In genomic region chr22:35617137-35617755, GRCh38 we compare ENCODE assay signal across 18 cellular contexts. TPM values are rescaled to one million over a fixed set of nuclear protein-coding genes. Genes with fewer than 3 reads are reported as not detected.
A peak's percentile ranks its signal among the peaks of the same experiment; 100 is the strongest.
DNase-seq lines count a peak whose midpoint lies in the region; ATAC-seq and TF ChIP-seq lines count a peak whose summit lies in the region.
"Had no signal": no experiment of that assay in that cellular context is flagged by ENCODE, and none has a peak within 500 bp of the region (broad histone marks: within the 10 kb centered on the region; RNA-seq: fewer than 3 reads in every experiment).

Gene MB (minus strand): TSS chr22:35617329. CDS start chr22:35617257, 72 bp downstream.

- no peak for TF ChIP-seq POLR2A in GM18505 (IDR thresholded peaks at IDR 0.05; ENCODE audit: borderline replicate concordance, extremely low read depth, insufficient read depth, insufficient read length)

- no peaks in the 10 kb centered on the region for H3K27me3 Mint-ChIP-seq in activated naive CD4-positive, alpha-beta T cell treated with anti-CD3 and anti-CD28 coated beads, Interleukin-2, amount 50 U/mL, for 24 hours
- H3K27me3 Mint-ChIP-seq in activated naive CD4-positive, alpha-beta T cell treated with anti-CD3 and anti-CD28 coated beads for 36 hours (ENCODE audit: low read depth) = no peaks in the 10 kb centered on the region

- intact Hi-C loops in activated naive CD4-positive, alpha-beta T cell treated with anti-CD3 and anti-CD28 coated beads for 36 hours (cut with micrococcal nuclease) = no loop called here
- intact Hi-C loops in mucosa of descending colon (cut with DNase I, micrococcal nuclease) = no loop called here

- DNase-seq in activated naive CD4-positive, alpha-beta T cell treated with anti-CD3 and anti-CD28 coated beads for 36 hours = no peak
- DNase-seq in cardiac muscle cell (ENCODE audit: low read depth in 1 of 2, low spot score in 1 of 2) (peak in 1 of 2 donors; percentile 45), mucosa of descending colon (no peak), NCI-H1092 (lab: John Stamatoyannopoulos, UW) (no peak), GM10266 (ENCODE audit: extremely low spot score) (no peak), NCI-H510A (lab: John Stamatoyannopoulos, UW) (no peak)
- DNase-seq: Caco-2, NCI-H1436 treated with DMSO at 0.1 percent for 48 hours, NCI-H2227 treated with DMSO at 0.1 percent for 48 hours, NCI-H526, OCI-M1 had no signal

- H3K27ac Mint-ChIP-seq in activated naive CD4-positive, alpha-beta T cell treated with anti-CD3 and anti-CD28 coated beads, Interleukin-2, amount 50 U/mL, for 24 hours = peak within 1 kb of the TSS; percentile 20
- no peak within 1 kb of the TSS for H3K27ac Mint-ChIP-seq in activated naive CD4-positive, alpha-beta T cell treated with anti-CD3 and anti-CD28 coated beads for 36 hours

- H3K4me3 Mint-ChIP-seq in activated naive CD4-positive, alpha-beta T cell treated with anti-CD3 and anti-CD28 coated beads, Interleukin-2, amount 50 U/mL, for 24 hours = no peak within 1 kb of the TSS
- H3K4me3 Mint-ChIP-seq in activated naive CD4-positive, alpha-beta T cell treated with anti-CD3 and anti-CD28 coated beads for 36 hours = no peak within 1 kb of the TSS

- H3K4me1 ChIP-seq in cardiac muscle cell (ENCODE audit: low read depth) (peaks cover 86% of the 10 kb centered on the region), mucosa of descending colon (ENCODE audit: low read depth) (no peaks in the 10 kb centered on the region)
- H3K4me1 ChIP-seq: HAP-1 had no signal

- peak within 1 kb of the TSS; percentile 95 for H3K27ac ChIP-seq in cardiac muscle cell

- H3K27me3 ChIP-seq in cardiac muscle cell = no peaks in the 10 kb centered on the region

- TF ChIP-seq CTCF in cardiac muscle cell (IDR thresholded peaks at IDR 0.05; ENCODE audit: low read depth, low read length) (no peak), mucosa of descending colon (IDR thresholded peaks at IDR 0.05) (no peak), GM10266 (IDR thresholded peaks at IDR 0.05; ENCODE audit: control insufficient read depth, insufficient read depth, low read depth, missing control alignments) (no peak)

- no peaks in the 10 kb centered on the region for H3K36me3 Mint-ChIP-seq in activated naive CD4-positive, alpha-beta T cell treated with anti-CD3 and anti-CD28 coated beads, Interleukin-2, amount 50 U/mL, for 24 hours
- H3K36me3 Mint-ChIP-seq in activated naive CD4-positive, alpha-beta T cell treated with anti-CD3 and anti-CD28 coated beads for 36 hours (ENCODE audit: low read depth) = no peaks in the 10 kb centered on the region
- H3K36me3 Mint-ChIP-seq: CD14-positive monocyte had no signal

- no peaks in the 10 kb centered on the region for H3K4me1 Mint-ChIP-seq in activated naive CD4-positive, alpha-beta T cell treated with anti-CD3 and anti-CD28 coated beads, Interleukin-2, amount 50 U/mL, for 24 hours
- peaks cover 13% of the 10 kb centered on the region for H3K4me1 Mint-ChIP-seq in activated naive CD4-positive, alpha-beta T cell treated with anti-CD3 and anti-CD28 coated beads for 36 hours (ENCODE audit: low read depth)

- H3K9me3 Mint-ChIP-seq in activated naive CD4-positive, alpha-beta T cell treated with anti-CD3 and anti-CD28 coated beads, Interleukin-2, amount 50 U/mL, for 24 hours = no peaks in the 10 kb centered on the region
- no peaks in the 10 kb centered on the region for H3K9me3 Mint-ChIP-seq in activated naive CD4-positive, alpha-beta T cell treated with anti-CD3 and anti-CD28 coated beads for 36 hours

- CTCF ChIA-PET in activated naive CD4-positive, alpha-beta T cell treated with anti-CD3 and anti-CD28 coated beads for 36 hours (lab: Charles Lee) = interaction anchor here (1.0 to 1.5 kb wide), 2 partner anchors 10 to 448 kb away, joined by 4 to 6 read pairs; no protein-coding TSS in a partner anchor

- no peak for ATAC-seq in mucosa of descending colon
- ATAC-seq in GM18505 (IDR thresholded peaks at IDR 0.05; ENCODE audit: unreplicated experiment) = no peak
- ATAC-seq: GM12878, SK-N-SH treated with all-trans-retinoic acid at 6 μM for 48 hours had no signal

- H3K4me3 ChIP-seq in cardiac muscle cell (no peak within 1 kb of the TSS), mucosa of descending colon (no peak within 1 kb of the TSS)
- H3K4me3 ChIP-seq: GM12878, HAP-1 had no signal

- H3K36me3 ChIP-seq in cardiac muscle cell = no peaks in the 10 kb centered on the region
- no peaks in the 10 kb centered on the region for H3K36me3 ChIP-seq in mucosa of descending colon (ENCODE audit: low read depth)
- H3K36me3 ChIP-seq: HAP-1 had no signal

- H3K9me3 ChIP-seq in cardiac muscle cell (ENCODE audit: low read depth) (no peaks in the 10 kb centered on the region), mucosa of descending colon (no peaks in the 10 kb centered on the region)
- H3K9me3 ChIP-seq: Caco-2, HAP-1 had no signal

RNA-seq across cellular contexts. Expression of gene MB, which starts in this region (rescaled TPM):
- not detected for total RNA-seq in activated naive CD4-positive, alpha-beta T cell treated with anti-CD3 and anti-CD28 coated beads for 36 hours
- total RNA-seq in cardiac muscle cell (952 and 1,065 TPM in 2 replicates), mucosa of descending colon (10 to 100 TPM in 2 of 3 donors, 1 to 10 TPM in 1; 2.1 to 17.2 (median 13.4) TPM)
- polyA plus RNA-seq in cardiac muscle cell = 829 and 1,030 TPM in 2 replicates
- total RNA-seq: HT1080 had no signal
- polyA plus RNA-seq: CD14-positive monocyte had no signal

Comparison
In these comparisons a context has a peak if more than half of its experiments do, and no peak if none do; other contexts are left out.
1. RNA of gene MB (total RNA-seq): 952 to 1,065 TPM in cardiac muscle cell; 2.1 to 17.2 TPM in mucosa of descending colon and not detected in activated naive CD4-positive, alpha-beta T cell treated with anti-CD3 and anti-CD28 coated beads for 36 hours; every median in the first group is over 10 times any median in the second.